15 cellular contexts compared by ENCODE assay signal in genomic region chr4:164192844-164193243, GRCh38.
DNase-seq lines count a peak whose midpoint lies in the region; ATAC-seq and TF ChIP-seq lines count a peak whose summit lies in the region.
"Had no signal": no experiment of that assay in that cellular context is flagged by ENCODE, and none has a peak within 500 bp of the region (broad histone marks: within the 10 kb centered on the region; RNA-seq: fewer than 3 reads in every experiment).

No MANE protein-coding gene starts in this region.

- POLR2A ChIA-PET in WTC11 (lab: Charles Lee): no interaction called here

- no peak overlapping the region for H3K27ac Mint-ChIP-seq in WTC11
- H3K27ac Mint-ChIP-seq: CD4-positive, CD25-positive, alpha-beta regulatory T cell; GM23338 had no signal

- TF ChIP-seq CTCF in WTC11 (IDR thresholded peaks at IDR 0.05): no peak

- peaks cover 22% of the 10 kb centered on the region for H3K9me3 Mint-ChIP-seq in WTC11

- ATAC-seq in GM18861 (IDR thresholded peaks at IDR 0.05; ENCODE audit: unreplicated experiment) (peak; percentile 66), HG02870 (IDR thresholded peaks at IDR 0.05; ENCODE audit: unreplicated experiment) (peak; percentile 40), HG03469 (IDR thresholded peaks at IDR 0.05; ENCODE audit: unreplicated experiment) (peak; percentile 66), WTC11 (no peak), left colon (no peak)
- ATAC-seq: GM23338 had no signal

- DNase-seq in RPMI8226 (peak; percentile 73), dermis blood vessel endothelial cell (no peak), WTC11 (ENCODE audit: low spot score) (no peak), anterior cingulate cortex (lab: John Stamatoyannopoulos, UW) (no peak), left colon (no peak)
- DNase-seq: ACHN; BE2C; C1 segment of cervical spinal cord; Caco-2; CD4-positive, CD25-positive, alpha-beta regulatory T cell; HCEC 1CT had no signal

- CTCF ChIA-PET in WTC11 (lab: Charles Lee): no interaction called here

- H3K4me3 Mint-ChIP-seq in WTC11: no peak overlapping the region
- H3K4me3 Mint-ChIP-seq: CD4-positive, CD25-positive, alpha-beta regulatory T cell; GM23338 had no signal

- no peaks in the 10 kb centered on the region for H3K4me1 Mint-ChIP-seq in WTC11
- H3K4me1 Mint-ChIP-seq: CD4-positive, CD25-positive, alpha-beta regulatory T cell; GM23338 had no signal

- H3K36me3 Mint-ChIP-seq in WTC11: no peaks in the 10 kb centered on the region
- H3K36me3 Mint-ChIP-seq: CD4-positive, CD25-positive, alpha-beta regulatory T cell had no signal

- intact Hi-C loops in left colon (cut with DNase I, micrococcal nuclease): no loop called here

- no peaks in the 10 kb centered on the region for H3K27me3 Mint-ChIP-seq in WTC11 (ENCODE audit: low read depth)
- H3K27me3 Mint-ChIP-seq: CD4-positive, CD25-positive, alpha-beta regulatory T cell had no signal

TF ChIP-seq in WTC11, 78 proteins besides CTCF, POLR2A, EP300 and RAD21:
- TF ChIP-seq HMGA2 (CRISPR knock-in tag; IDR thresholded peaks at IDR 0.05) (no peak), CREB1 (CRISPR knock-in tag; IDR thresholded peaks at IDR 0.05) (no peak), PRDM15 (CRISPR knock-in tag; IDR thresholded peaks at IDR 0.05) (no peak), ARID4B (CRISPR knock-in tag; IDR thresholded peaks at IDR 0.05; ENCODE audit: borderline replicate concordance) (no peak), SOX15 (CRISPR knock-in tag; IDR thresholded peaks at IDR 0.05) (no peak), ZNF263 (CRISPR knock-in tag; IDR thresholded peaks at IDR 0.05; ENCODE audit: low read depth) (no peak), ESRRA (CRISPR knock-in tag; IDR thresholded peaks at IDR 0.05; ENCODE audit: borderline replicate concordance) (no peak), JAZF1 (CRISPR knock-in tag; IDR thresholded peaks at IDR 0.05) (no peak), PREB (CRISPR knock-in tag; IDR thresholded peaks at IDR 0.05; ENCODE audit: borderline replicate concordance) (no peak), RELA (CRISPR knock-in tag; IDR thresholded peaks at IDR 0.05; ENCODE audit: borderline replicate concordance) (no peak), MAX (CRISPR knock-in tag; IDR thresholded peaks at IDR 0.05) (no peak), TEAD4 (CRISPR knock-in tag; IDR thresholded peaks at IDR 0.05) (no peak), TEAD1 (CRISPR knock-in tag; IDR thresholded peaks at IDR 0.05) (no peak)

Comparison
In these comparisons a context has a peak if more than half of its experiments do, and no peak if none do; other contexts are left out.
1. ATAC-seq: peak in GM18861 (single experiment), HG02870 (single experiment) and HG03469 (single experiment); none in WTC11 (single experiment) and left colon (single experiment).